In genomic region chr13:24680921-24681585, GRCh38 we compare ENCODE assay signal across 1 cellular context.
TF ChIP-seq lines count a peak whose summit lies in the region.

No MANE protein-coding gene starts in this region.

TF ChIP-seq in endothelial cell of umbilical vein, 7 proteins besides CTCF, POLR2A, EP300 and RAD21:
- TF ChIP-seq EZH2 (IDR thresholded peaks at IDR 0.05; ENCODE audit: borderline replicate concordance, low read depth, low read length, severe bottlenecking) (peak; percentile 42), GATA2 (IDR thresholded peaks at IDR 0.05; ENCODE audit: insufficient read depth, insufficient read length, low read depth, low read length) (no peak), MYC (IDR thresholded peaks at IDR 0.05; ENCODE audit: low read depth, low read length) (no peak)
